In genomic region chr9:9387511-9388115, GRCh38 we compare ENCODE assay signal across 3 cellular contexts.
TF ChIP-seq lines count a peak whose summit lies in the region.

No MANE protein-coding gene starts in this region.

TF ChIP-seq in SK-N-SH, 30 proteins besides CTCF, POLR2A, EP300 and RAD21 (continued from another document):
- no peak for TF ChIP-seq ELF1 (IDR thresholded peaks at IDR 0.05)
- no peak for TF ChIP-seq TEAD4 (IDR thresholded peaks at IDR 0.05; ENCODE audit: borderline replicate concordance, insufficient read depth)

TF ChIP-seq in SK-N-SH treated with all-trans-retinoic acid at 6 μM for 48 hours, 23 proteins besides CTCF, POLR2A, EP300 and RAD21 (continued from another document):
- no peak for TF ChIP-seq POU6F1 (CRISPR knock-in tag; IDR thresholded peaks at IDR 0.05; ENCODE audit: borderline replicate concordance, low read depth)
- no peak for TF ChIP-seq CSDC2 (CRISPR knock-in tag; IDR thresholded peaks at IDR 0.05)
- no peak for TF ChIP-seq ESRRG (CRISPR knock-in tag; IDR thresholded peaks at IDR 0.05)
- TF ChIP-seq TOX (CRISPR knock-in tag; IDR thresholded peaks at IDR 0.05; ENCODE audit: borderline replicate concordance), result no peak
- TF ChIP-seq PATZ1 (CRISPR knock-in tag; IDR thresholded peaks at IDR 0.05; ENCODE audit: borderline replicate concordance), result no peak
- no peak for TF ChIP-seq GLIS3 (CRISPR knock-in tag; IDR thresholded peaks at IDR 0.05)
- TF ChIP-seq ZFP3 (CRISPR knock-in tag; IDR thresholded peaks at IDR 0.05), result no peak
- TF ChIP-seq ZNF70 (CRISPR knock-in tag; IDR thresholded peaks at IDR 0.05), result no peak
- TF ChIP-seq BACH2 (CRISPR knock-in tag; IDR thresholded peaks at IDR 0.05; ENCODE audit: borderline replicate concordance), result no peak

TF ChIP-seq in WTC11, 78 proteins besides CTCF, POLR2A, EP300 and RAD21 (continued from another document):
- TF ChIP-seq FOXP1 (CRISPR knock-in tag; IDR thresholded peaks at IDR 0.05; ENCODE audit: borderline replicate concordance) (no peak), USF1 (CRISPR knock-in tag; IDR thresholded peaks at IDR 0.05) (no peak), JAZF1 (CRISPR knock-in tag; IDR thresholded peaks at IDR 0.05) (no peak), CREB1 (CRISPR knock-in tag; IDR thresholded peaks at IDR 0.05) (no peak), TEAD4 (CRISPR knock-in tag; IDR thresholded peaks at IDR 0.05) (no peak), CBFB (CRISPR knock-in tag; IDR thresholded peaks at IDR 0.05; ENCODE audit: low read depth) (no peak), ZNF138 (CRISPR knock-in tag; conservative IDR thresholded peaks at IDR 0.05) (no peak), TP53 (CRISPR knock-in tag; IDR thresholded peaks at IDR 0.05) (no peak), ZNF532 (CRISPR knock-in tag; IDR thresholded peaks at IDR 0.05; ENCODE audit: borderline replicate concordance) (no peak), NFE2L1 (CRISPR knock-in tag; IDR thresholded peaks at IDR 0.05) (no peak), IRF1 (CRISPR knock-in tag; IDR thresholded peaks at IDR 0.05) (no peak), TCF7 (CRISPR knock-in tag; IDR thresholded peaks at IDR 0.05; ENCODE audit: low read depth) (no peak), ARID4B (CRISPR knock-in tag; IDR thresholded peaks at IDR 0.05; ENCODE audit: borderline replicate concordance) (no peak), ZSCAN18 (CRISPR knock-in tag; IDR thresholded peaks at IDR 0.05) (no peak), ZNF425 (CRISPR knock-in tag; conservative IDR thresholded peaks at IDR 0.05) (no peak)
